Comparison of ENCODE assay signal across 17 cellular contexts in genomic region chr10:124049484-124049883, GRCh38. TPM values are rescaled to one million over a fixed set of nuclear protein-coding genes. Genes with fewer than 3 reads are reported as not detected.
DNase-seq lines count a peak whose midpoint lies in the region; TF ChIP-seq lines count a peak whose summit lies in the region.
"Had no signal": no experiment of that assay in that cellular context is flagged by ENCODE, and none has a peak within 500 bp of the region (broad histone marks: within the 10 kb centered on the region; RNA-seq: fewer than 3 reads in every experiment).

No MANE protein-coding gene starts in this region.

- no peaks in the 10 kb centered on the region for H3K9me3 Mint-ChIP-seq in activated T-helper 1 cell treated with anti-CD3 and anti-CD28 coated beads, Interleukin-12 subunit alpha, Interleukin-12 subunit beta, Interleukin-2, Interleukin-4 antibody, amounts not matched to agents 30 ng/mL and 10 ng/mL and 1 ng/mL, durations not matched to agents 14 hours and 24 hours and 36 hours
- H3K9me3 Mint-ChIP-seq: naive B cell had no signal

- peaks cover 28% of the 10 kb centered on the region for H3K27me3 Mint-ChIP-seq in activated T-helper 1 cell treated with anti-CD3 and anti-CD28 coated beads, Interleukin-12 subunit alpha, Interleukin-12 subunit beta, Interleukin-2, Interleukin-4 antibody, amounts not matched to agents 30 ng/mL and 10 ng/mL and 1 ng/mL, durations not matched to agents 14 hours and 24 hours and 36 hours (ENCODE audit: insufficient read depth)
- H3K27me3 Mint-ChIP-seq: activated naive CD8-positive, alpha-beta T cell; naive B cell had no signal

- TF ChIP-seq POLR2A in sigmoid colon (IDR thresholded peaks at IDR 0.05) (no peak), lower leg skin (IDR thresholded peaks at IDR 0.05) (no peak)

- no peaks in the 10 kb centered on the region for H3K4me1 Mint-ChIP-seq in activated T-helper 1 cell treated with anti-CD3 and anti-CD28 coated beads, Interleukin-12 subunit alpha, Interleukin-12 subunit beta, Interleukin-2, Interleukin-4 antibody, amounts not matched to agents 30 ng/mL and 10 ng/mL and 1 ng/mL, durations not matched to agents 14 hours and 24 hours and 36 hours (ENCODE audit: low read depth)

- intact Hi-C loops in sigmoid colon (cut with DNase I) (no loop called here), lower leg skin (cut with DNase I; ENCODE audit: low total_unique reads) (loop anchor here (2.0 to 5.0 kb wide), 2 partner anchors 45 to 1518 kb away; no protein-coding TSS in a partner anchor)
- intact Hi-C loops in activated T-helper 1 cell treated with anti-CD3 and anti-CD28 coated beads, Interleukin-12 subunit alpha, Interleukin-12 subunit beta, Interleukin-2, Interleukin-4 antibody, amounts not matched to agents 30 ng/mL and 10 ng/mL and 1 ng/mL, durations not matched to agents 14 hours and 24 hours and 36 hours (cut with micrococcal nuclease): no loop called here

- no peaks in the 10 kb centered on the region for H3K27me3 ChIP-seq in sigmoid colon
- H3K27me3 ChIP-seq: heart left ventricle had no signal

- no peaks in the 10 kb centered on the region for H3K36me3 Mint-ChIP-seq in activated T-helper 1 cell treated with anti-CD3 and anti-CD28 coated beads, Interleukin-12 subunit alpha, Interleukin-12 subunit beta, Interleukin-2, Interleukin-4 antibody, amounts not matched to agents 30 ng/mL and 10 ng/mL and 1 ng/mL, durations not matched to agents 14 hours and 24 hours and 36 hours (ENCODE audit: low read depth)
- H3K36me3 Mint-ChIP-seq: activated naive CD8-positive, alpha-beta T cell had no signal

- no peak overlapping the region for H3K4me3 Mint-ChIP-seq in activated T-helper 1 cell treated with anti-CD3 and anti-CD28 coated beads, Interleukin-12 subunit alpha, Interleukin-12 subunit beta, Interleukin-2, Interleukin-4 antibody, amounts not matched to agents 30 ng/mL and 10 ng/mL and 1 ng/mL, durations not matched to agents 14 hours and 24 hours and 36 hours
- H3K4me3 Mint-ChIP-seq: activated naive CD8-positive, alpha-beta T cell had no signal

- no peak for TF ChIP-seq EP300 in sigmoid colon (IDR thresholded peaks at IDR 0.05)

- no peak overlapping the region for H3K4me3 ChIP-seq in astrocyte of the spinal cord (ENCODE audit: low read depth, low read length)
- H3K4me3 ChIP-seq in sigmoid colon: no peak overlapping the region
- H3K4me3 ChIP-seq in lower leg skin (ENCODE audit: low read depth, poor library complexity, severe bottlenecking): no peak overlapping the region
- H3K4me3 ChIP-seq: heart left ventricle had no signal

- H3K27ac ChIP-seq in sigmoid colon: peak overlapping the region in 1 of 4 donors; percentile 48
- H3K27ac ChIP-seq: heart left ventricle had no signal

- H3K9me3 ChIP-seq in sigmoid colon: no peaks in the 10 kb centered on the region
- H3K9me3 ChIP-seq: heart left ventricle had no signal

- TF ChIP-seq CTCF in astrocyte of the spinal cord (IDR thresholded peaks at IDR 0.05; ENCODE audit: low read depth, low read length) (no peak), sigmoid colon (IDR thresholded peaks at IDR 0.05) (no peak), lower leg skin (IDR thresholded peaks at IDR 0.05) (no peak)

- in situ Hi-C loops in astrocyte of the spinal cord (cut with HindIII; ENCODE audit: low sequenced_read_pairs): no loop called here

- 90 to 95% methylated on average over 5 of the region's 5 CpGs for WGBS in sigmoid colon, 2 donors
- 69 to 89% methylated on average over 5 of the region's 5 CpGs for WGBS in lower leg skin, 2 donors

- H3K4me1 ChIP-seq in sigmoid colon: peaks cover 0 to 14% (median 2%) of the 10 kb centered on the region in 4 donors

- no peak overlapping the region for H3K27ac Mint-ChIP-seq in activated T-helper 1 cell treated with anti-CD3 and anti-CD28 coated beads, Interleukin-12 subunit alpha, Interleukin-12 subunit beta, Interleukin-2, Interleukin-4 antibody, amounts not matched to agents 30 ng/mL and 10 ng/mL and 1 ng/mL, durations not matched to agents 14 hours and 24 hours and 36 hours
- H3K27ac Mint-ChIP-seq: activated naive CD8-positive, alpha-beta T cell had no signal

- DNase-seq in A172 (ENCODE audit: low spot score): peak; percentile 40
- DNase-seq in HPDE6-E6E7 (ENCODE audit: extremely low spot score): peak; percentile 79
- DNase-seq in astrocyte of the spinal cord (ENCODE audit: low read depth, low spot score): peak; percentile 55
- DNase-seq in kidney tubule cell (ENCODE audit: low spot score): peak; percentile 77
- DNase-seq in sigmoid colon: no peak
- DNase-seq in lower leg skin (ENCODE audit: low spot score in 2 of 2): no peak
- no peak for DNase-seq in activated T-helper 1 cell treated with anti-CD3 and anti-CD28 coated beads, Interleukin-12 subunit alpha, Interleukin-12 subunit beta, Interleukin-2, Interleukin-4 antibody, amounts not matched to agents 30 ng/mL and 10 ng/mL and 1 ng/mL, durations not matched to agents 14 hours and 24 hours and 36 hours (ENCODE audit: low spot score)
- no peak for DNase-seq in NCI-H748 treated with DMSO at 0.1 percent for 48 hours (lab: John Stamatoyannopoulos, UW)
- DNase-seq: activated CD4-positive, CD25-positive, alpha-beta regulatory T cell treated with anti-CD3 and anti-CD28 coated beads, Interleukin-2, amount 50 U/mL, for 72 hours; activated CD8-positive, alpha-beta memory T cell treated with anti-CD3 and anti-CD28 coated beads, Interleukin-2, amount 50 U/mL, for 48 hours; COR-L47; heart left ventricle; left colon; naive B cell; NCI-H2029; NCI-H524 treated with DMSO at 0.1 percent for 48 hours had no signal

- peaks cover 0 to under 1% (median 0%) of the 10 kb centered on the region in 4 donors for H3K36me3 ChIP-seq in sigmoid colon

RNA-seq across cellular contexts. Expression of gene CHST15, which starts 43.9 kb away (rescaled TPM):
- total RNA-seq in A172 (2014; rRNA removed; shearing (Covaris generic)): 2.4 and 2.5 TPM in 2 replicates
- 10 to 100 TPM; 29.9 to 57.9 (median 43.8) TPM for total RNA-seq in sigmoid colon
- 1 to 10 TPM; 2.4 to 8.7 (median 3.5) TPM for polyA plus RNA-seq in sigmoid colon
- 10 to 100 TPM; 17.6 to 29.8 (median 19.4) TPM for total RNA-seq in lower leg skin
- 0.15 and 0.18 TPM in 2 replicates for total RNA-seq in activated T-helper 1 cell treated with anti-CD3 and anti-CD28 coated beads, Interleukin-12 subunit alpha, Interleukin-12 subunit beta, Interleukin-2, Interleukin-4 antibody, amounts not matched to agents 30 ng/mL and 10 ng/mL and 1 ng/mL, durations not matched to agents 14 hours and 24 hours and 36 hours

Comparison
In these comparisons a context has a peak if more than half of its experiments do, and no peak if none do; other contexts are left out.
1. DNase-seq: peak in A172 (single experiment), HPDE6-E6E7 (single experiment), astrocyte of the spinal cord (single experiment) and kidney tubule cell (single experiment); none in sigmoid colon (single experiment), lower leg skin (0 of 2), activated T-helper 1 cell treated with anti-CD3 and anti-CD28 coated beads, Interleukin-12 subunit alpha, Interleukin-12 subunit beta, Interleukin-2, Interleukin-4 antibody, amounts not matched to agents 30 ng/mL and 10 ng/mL and 1 ng/mL, durations not matched to agents 14 hours and 24 hours and 36 hours (single experiment) and NCI-H748 treated with DMSO at 0.1 percent for 48 hours (single experiment).